8 cellular contexts compared by ENCODE assay signal in genomic region chr9:76818271-76818670, GRCh38. TPM values are rescaled to one million over a fixed set of nuclear protein-coding genes. Genes with fewer than 3 reads are reported as not detected.
DNase-seq lines count a peak whose midpoint lies in the region; ATAC-seq and TF ChIP-seq lines count a peak whose summit lies in the region.

No MANE protein-coding gene starts in this region.

- no peak for TF ChIP-seq POLR2A in Peyer's patch (IDR thresholded peaks at IDR 0.05)

- peaks cover 2% of the 10 kb centered on the region for H3K27me3 Mint-ChIP-seq in osteocyte (ENCODE audit: unreplicated experiment)

- no peaks in the 10 kb centered on the region for H3K79me2 ChIP-seq in OCI-LY7 (ENCODE audit: insufficient read depth, low read depth, low read length)

- intact Hi-C loops in OCI-LY7 (cut with micrococcal nuclease; ENCODE audit: unreplicated experiment) = no loop called here

- no peaks in the 10 kb centered on the region for H3K9me3 ChIP-seq in Peyer's patch
- no peaks in the 10 kb centered on the region for H3K9me3 ChIP-seq in OCI-LY7 (ENCODE audit: low read length)

- TF ChIP-seq CTCF in Peyer's patch (IDR thresholded peaks at IDR 0.05) (no peak), fibroblast of villous mesenchyme (IDR thresholded peaks at IDR 0.05; ENCODE audit: insufficient read depth, low read depth, low read length) (no peak), osteocyte (IDR thresholded peaks at IDR 0.05) (no peak), OCI-LY7 (conservative IDR thresholded peaks at IDR 0.05; ENCODE audit: low read length) (no peak)

- no peaks in the 10 kb centered on the region for H4K20me1 ChIP-seq in OCI-LY7 (ENCODE audit: insufficient read depth, low read length)

- H3K36me3 ChIP-seq in Peyer's patch (no peaks in the 10 kb centered on the region), OCI-LY7 (ENCODE audit: insufficient read depth, low read length) (no peaks in the 10 kb centered on the region)

- H3K4me2 ChIP-seq in OCI-LY7 (ENCODE audit: low read length) = no peak overlapping the region

- DNase-seq in COLO829 (ENCODE audit: low spot score) (peak; percentile 83), Peyer's patch (peak in 2 of 3 donors; percentile 67 to 87), fibroblast of villous mesenchyme (ENCODE audit: low read depth) (peak; percentile 95), osteocyte (ENCODE audit: extremely low spot score, unreplicated experiment) (peak; percentile 87), mesenteric fat pad (ENCODE audit: low spot score) (no peak), OCI-LY7 (ENCODE audit: low spot score) (no peak), SKM-1 treated with dmso at 0.1 percent for 144 hours (lab: John Stamatoyannopoulos, UW; ENCODE audit: unreplicated experiment) (no peak)

- H3K4me3 ChIP-seq in Peyer's patch (no peak overlapping the region), fibroblast of villous mesenchyme (ENCODE audit: low read depth, low read length) (no peak overlapping the region), OCI-LY7 (ENCODE audit: low read depth, low read length, poor library complexity, severe bottlenecking) (no peak overlapping the region)

- H3K4me1 Mint-ChIP-seq in osteocyte (ENCODE audit: unreplicated experiment) = peaks cover 14% of the 10 kb centered on the region

- H3K9me2 ChIP-seq in OCI-LY7 (ENCODE audit: insufficient read depth, low read length) = no peaks in the 10 kb centered on the region

- H3K27ac ChIP-seq in Peyer's patch (peak overlapping the region in 2 of 4 donors; percentile 2 to 68), OCI-LY7 (ENCODE audit: low read depth, low read length, poor library complexity, severe bottlenecking) (no peak overlapping the region)

- H3K4me1 ChIP-seq in Peyer's patch (no peaks in the 10 kb centered on the region), OCI-LY7 (ENCODE audit: insufficient read depth, low read length, poor library complexity, severe bottlenecking) (no peaks in the 10 kb centered on the region)

- CTCF ChIA-PET in OCI-LY7 (lab: Charles Lee; ENCODE audit: unreplicated experiment) = no interaction called here

- H3K36me3 Mint-ChIP-seq in osteocyte (ENCODE audit: unreplicated experiment) = no peaks in the 10 kb centered on the region

- no peaks in the 10 kb centered on the region for H3K27me3 ChIP-seq in Peyer's patch

- no peak for ATAC-seq in GM21576 (IDR thresholded peaks at IDR 0.05; ENCODE audit: unreplicated experiment)

- no peaks in the 10 kb centered on the region for H3K9me3 Mint-ChIP-seq in osteocyte (ENCODE audit: unreplicated experiment)

- no peak overlapping the region for H2AFZ ChIP-seq in OCI-LY7 (ENCODE audit: low read length)

- peak overlapping the region; percentile 89 for H3K27ac Mint-ChIP-seq in osteocyte (ENCODE audit: unreplicated experiment)

- no peak overlapping the region for H3K4me3 Mint-ChIP-seq in osteocyte (ENCODE audit: unreplicated experiment)

- POLR2A ChIA-PET in OCI-LY7 (lab: Charles Lee) = no interaction called here

- no TSS peak for BruUV-seq in OCI-LY7 (replicated peaks; lab: Mats Ljungman, UMichigan)

RNA-seq across cellular contexts. Expression of gene PCA3, which starts 54.0 kb away (rescaled TPM):
- total RNA-seq in Peyer's patch (under 1 TPM in 1 of 4 donors, not detected in 3; 0.40 TPM), fibroblast of villous mesenchyme (under 0.01 TPM in 1 of 2 replicates, not detected in the other), osteocyte (not detected in 2 replicates), mesenteric fat pad (not detected), OCI-LY7 (2022) (not detected in 2 replicates)
- not detected in 2 replicates for total RNA-seq in OCI-LY7 (2014; rRNA removed; shearing (Covaris generic))

Comparison
In these comparisons a context has a peak if more than half of its experiments do, and no peak if none do; other contexts are left out.
1. DNase-seq: peak in COLO829 (single experiment), Peyer's patch (2 of 3), fibroblast of villous mesenchyme (single experiment) and osteocyte (single experiment); none in mesenteric fat pad (single experiment), OCI-LY7 (single experiment) and SKM-1 treated with dmso at 0.1 percent for 144 hours (single experiment).